In genomic region chr6:15346315-15346714, GRCh38 we compare ENCODE assay signal across 28 cellular contexts.
DNase-seq lines count a peak whose midpoint lies in the region; ATAC-seq, FAIRE-seq and TF ChIP-seq lines count a peak whose summit lies in the region.
"Had no signal": no experiment of that assay in that cellular context is flagged by ENCODE, and none has a peak within 500 bp of the region (broad histone marks: within the 10 kb centered on the region; RNA-seq: fewer than 3 reads in every experiment).

No MANE protein-coding gene starts in this region.

- H3K4me1 Mint-ChIP-seq in activated naive CD4-positive, alpha-beta T cell treated with anti-CD3 and anti-CD28 coated beads for 36 hours (ENCODE audit: low read depth) = peaks cover 85% of the 10 kb centered on the region
- H3K4me1 Mint-ChIP-seq in activated naive CD8-positive, alpha-beta T cell treated with anti-CD3 and anti-CD28 coated beads, Interleukin-2, amount 10 ng/mL, durations not matched to agents 7 days and 5 days = peaks cover 61% of the 10 kb centered on the region
- peaks cover 73% of the 10 kb centered on the region for H3K4me1 Mint-ChIP-seq in activated CD4-positive, alpha-beta memory T cell treated with anti-CD3 and anti-CD28 coated beads for 36 hours (ENCODE audit: low read depth)

- peaks cover 98% of the 10 kb centered on the region for H4K20me1 ChIP-seq in Loucy (ENCODE audit: insufficient read depth, low read length, poor library complexity, severe bottlenecking)

- H3K27me3 ChIP-seq in Loucy (ENCODE audit: insufficient read depth, low read length, poor library complexity, severe bottlenecking) = no peaks in the 10 kb centered on the region
- H3K27me3 ChIP-seq: BE2C, left lung, uterus had no signal

- peaks cover 100% of the 10 kb centered on the region for H3K79me2 ChIP-seq in Loucy (ENCODE audit: insufficient read depth, low read length)

- FAIRE-seq in urothelium cell line (lab: Jason Lieb, UNC) = no peak
- FAIRE-seq: HepG2 had no signal

- no peak overlapping the region for H2AFZ ChIP-seq in Loucy (ENCODE audit: low read length)
- H2AFZ ChIP-seq: parathyroid adenoma had no signal

- TF ChIP-seq CTCF in Loucy (conservative IDR thresholded peaks at IDR 0.05; ENCODE audit: low read length) = no peak

- peak overlapping the region; percentile 27 for H3K4me3 Mint-ChIP-seq in activated naive CD4-positive, alpha-beta T cell treated with anti-CD3 and anti-CD28 coated beads for 36 hours
- H3K4me3 Mint-ChIP-seq in activated naive CD8-positive, alpha-beta T cell treated with anti-CD3 and anti-CD28 coated beads, Interleukin-2, amount 10 ng/mL, durations not matched to agents 7 days and 5 days = peak overlapping the region; percentile 59
- no peak overlapping the region for H3K4me3 Mint-ChIP-seq in activated CD4-positive, alpha-beta memory T cell treated with anti-CD3 and anti-CD28 coated beads for 36 hours

- DNase-seq in activated naive CD4-positive, alpha-beta T cell treated with anti-CD3 and anti-CD28 coated beads for 36 hours = peak; percentile 14
- DNase-seq in activated naive CD4-positive, alpha-beta T cell treated with Interleukin-2 at 50 U/mL for 16 hours = no peak
- no peak for DNase-seq in activated naive CD8-positive, alpha-beta T cell treated with anti-CD3 and anti-CD28 coated beads, Interleukin-2, amount 10 ng/mL, durations not matched to agents 7 days and 5 days
- DNase-seq in urothelium cell line (ENCODE audit: low spot score) = no peak
- no peak for DNase-seq in activated CD4-positive, alpha-beta memory T cell treated with anti-CD3 and anti-CD28 coated beads for 36 hours
- DNase-seq: activated CD4-positive, alpha-beta T cell treated with anti-CD3 and anti-CD28 coated beads for 4 hours; activated effector memory CD4-positive, alpha-beta T cell treated with anti-CD3 and anti-CD28 coated beads, Interleukin-2, amount 50 U/mL, for 16 hours; BE2C; COR-L47; islet precursor cell; Kasumi-1; left lung; mesenchymal stem cell; NCI-H1436; NCI-H2081; NCI-H526; NK-92 treated with Interleukin-12 subunit alpha and Interleukin-12 subunit beta, amount 100 ng/mL, for 24 hours; right cardiac atrium; stimulated activated CD4-positive, alpha-beta T cell treated with anti-CD3 and anti-CD28 coated beads, Interleukin-1b, Interleukin-23, amount 100 ng/mL, for 48 hours; uterus had no signal

- H3K9me3 ChIP-seq in Loucy (ENCODE audit: insufficient read depth, low read depth, low read length) = no peaks in the 10 kb centered on the region
- H3K9me3 ChIP-seq: BE2C, left lung, thoracic aorta, uterus had no signal

- H3K4me2 ChIP-seq in Loucy (ENCODE audit: low read depth, low read length, poor library complexity, severe bottlenecking) = peak overlapping the region; percentile 11

- no peak overlapping the region for H3K27ac Mint-ChIP-seq in activated naive CD4-positive, alpha-beta T cell treated with anti-CD3 and anti-CD28 coated beads for 36 hours
- H3K27ac Mint-ChIP-seq in activated naive CD8-positive, alpha-beta T cell treated with anti-CD3 and anti-CD28 coated beads, Interleukin-2, amount 10 ng/mL, durations not matched to agents 7 days and 5 days = peak overlapping the region; percentile 37
- H3K27ac Mint-ChIP-seq in activated CD4-positive, alpha-beta memory T cell treated with anti-CD3 and anti-CD28 coated beads for 36 hours = no peak overlapping the region
- H3K27ac Mint-ChIP-seq: stimulated activated naive CD8-positive, alpha-beta T cell treated with anti-CD3 and anti-CD28 coated beads, Interleukin-15, Interleukin-2, amounts not matched to agents 100 ng/mL and 50 ng/mL, for 24 hours had no signal

- intact Hi-C loops in activated naive CD4-positive, alpha-beta T cell treated with anti-CD3 and anti-CD28 coated beads for 36 hours (cut with micrococcal nuclease) = loop anchor here (1.0 kb wide), 1 partner anchor 18 kb away; no protein-coding TSS in a partner anchor
- intact Hi-C loops in activated CD4-positive, alpha-beta memory T cell treated with anti-CD3 and anti-CD28 coated beads for 36 hours (cut with micrococcal nuclease) = no loop called here

- H3K9me3 Mint-ChIP-seq in activated naive CD4-positive, alpha-beta T cell treated with anti-CD3 and anti-CD28 coated beads for 36 hours = no peaks in the 10 kb centered on the region
- H3K9me3 Mint-ChIP-seq in activated naive CD8-positive, alpha-beta T cell treated with anti-CD3 and anti-CD28 coated beads, Interleukin-2, amount 10 ng/mL, durations not matched to agents 7 days and 5 days = no peaks in the 10 kb centered on the region
- H3K9me3 Mint-ChIP-seq in activated CD4-positive, alpha-beta memory T cell treated with anti-CD3 and anti-CD28 coated beads for 36 hours = no peaks in the 10 kb centered on the region
- H3K9me3 Mint-ChIP-seq: stimulated activated naive CD8-positive, alpha-beta T cell treated with anti-CD3 and anti-CD28 coated beads, Interleukin-15, Interleukin-2, amounts not matched to agents 100 ng/mL and 50 ng/mL, for 24 hours had no signal

- H3K36me3 Mint-ChIP-seq in activated naive CD4-positive, alpha-beta T cell treated with anti-CD3 and anti-CD28 coated beads for 36 hours (ENCODE audit: low read depth) = peaks cover 5% of the 10 kb centered on the region
- H3K36me3 Mint-ChIP-seq in activated naive CD8-positive, alpha-beta T cell treated with anti-CD3 and anti-CD28 coated beads, Interleukin-2, amount 10 ng/mL, durations not matched to agents 7 days and 5 days = peaks cover 16% of the 10 kb centered on the region
- H3K36me3 Mint-ChIP-seq in activated CD4-positive, alpha-beta memory T cell treated with anti-CD3 and anti-CD28 coated beads for 36 hours = peaks cover 7% of the 10 kb centered on the region

- peaks cover 28% of the 10 kb centered on the region for H3K4me1 ChIP-seq in Loucy (ENCODE audit: insufficient read depth, low read length, poor library complexity, severe bottlenecking)
- H3K4me1 ChIP-seq: parathyroid adenoma, uterus had no signal

- no peaks in the 10 kb centered on the region for H3K27me3 Mint-ChIP-seq in activated naive CD4-positive, alpha-beta T cell treated with anti-CD3 and anti-CD28 coated beads for 36 hours (ENCODE audit: low read depth)
- no peaks in the 10 kb centered on the region for H3K27me3 Mint-ChIP-seq in activated naive CD8-positive, alpha-beta T cell treated with anti-CD3 and anti-CD28 coated beads, Interleukin-2, amount 10 ng/mL, durations not matched to agents 7 days and 5 days
- H3K27me3 Mint-ChIP-seq in activated CD4-positive, alpha-beta memory T cell treated with anti-CD3 and anti-CD28 coated beads for 36 hours = no peaks in the 10 kb centered on the region
- H3K27me3 Mint-ChIP-seq: stimulated activated naive CD8-positive, alpha-beta T cell treated with anti-CD3 and anti-CD28 coated beads, Interleukin-15, Interleukin-2, amounts not matched to agents 100 ng/mL and 50 ng/mL, for 24 hours had no signal

- no peak overlapping the region for H3K4me3 ChIP-seq in Loucy (ENCODE audit: low read length, poor library complexity, severe bottlenecking)
- H3K4me3 ChIP-seq: left lung, thoracic aorta, uterus had no signal

- peaks cover 22% of the 10 kb centered on the region; the same call in 1 of the 2 replicates for H3K36me3 ChIP-seq in Loucy (ENCODE audit: insufficient read depth, low read length)
- H3K36me3 ChIP-seq: BE2C, left lung, thoracic aorta, uterus had no signal

- CTCF ChIA-PET in activated naive CD4-positive, alpha-beta T cell treated with anti-CD3 and anti-CD28 coated beads for 36 hours (lab: Charles Lee) = interaction anchor here (0.6 kb wide), 1 partner anchor 12 kb away, joined by 3 read pairs; no protein-coding TSS in a partner anchor
- CTCF ChIA-PET in activated CD4-positive, alpha-beta memory T cell treated with anti-CD3 and anti-CD28 coated beads for 36 hours (lab: Charles Lee) = interaction anchor here (0.7 to 1.7 kb wide), 2 partner anchors 9 to 95 kb away, joined by 3 to 7 read pairs; no protein-coding TSS in a partner anchor

- peak; percentile 61 for ATAC-seq in activated naive CD8-positive, alpha-beta T cell treated with anti-CD3 and anti-CD28 coated beads, Interleukin-2, amount 10 ng/mL, durations not matched to agents 7 days and 5 days (ENCODE audit: low read depth)
- ATAC-seq in HG03521 (IDR thresholded peaks at IDR 0.05; ENCODE audit: unreplicated experiment) = no peak
- ATAC-seq: esophagus mucosa, HepG2, left lung, right cardiac atrium, SK-N-SH treated with all-trans-retinoic acid at 6 μM for 48 hours had no signal

- no peak overlapping the region for H3K9ac ChIP-seq in Loucy (ENCODE audit: low read depth, low read length, poor library complexity, severe bottlenecking)
- H3K9ac ChIP-seq: parathyroid adenoma had no signal

- POLR2A ChIA-PET in activated naive CD8-positive, alpha-beta T cell treated with anti-CD3 and anti-CD28 coated beads, Interleukin-2, amount 10 ng/mL, durations not matched to agents 7 days and 5 days (lab: Charles Lee) = interaction anchor here (0.7 to 1.8 kb wide), 2 partner anchors 76 to 97 kb away, joined by 3 to 4 read pairs; no protein-coding TSS in a partner anchor
- POLR2A ChIA-PET in activated CD4-positive, alpha-beta memory T cell treated with anti-CD3 and anti-CD28 coated beads for 36 hours (lab: Charles Lee) = no interaction called here

- no peaks in the 10 kb centered on the region for H3K9me2 ChIP-seq in Loucy (replicated peaks; ENCODE audit: low read depth, low read length)

- H3F3A ChIP-seq in Loucy (ENCODE audit: low read depth) = no peaks in the 10 kb centered on the region; the same call in 1 of the 2 replicates
